ENCODE assay signal across 19 cellular contexts in genomic region chr12:2129076-2129475, GRCh38.
DNase-seq lines count a peak whose midpoint lies in the region; ATAC-seq, FAIRE-seq and TF ChIP-seq lines count a peak whose summit lies in the region.
"Had no signal": no experiment of that assay in that cellular context is flagged by ENCODE, and none has a peak within 500 bp of the region (broad histone marks: within the 10 kb centered on the region; RNA-seq: fewer than 3 reads in every experiment).

No MANE protein-coding gene starts in this region.

- DNase-seq in AG10803 (ENCODE audit: low read depth), result peak; percentile 87
- peak; percentile 74 for DNase-seq in HTR-8/SVneo (ENCODE audit: insufficient read length, low spot score)
- DNase-seq in astrocyte (ENCODE audit: low read depth), result peak; percentile 38
- DNase-seq in islet precursor cell, result peak; percentile 90
- DNase-seq in AML-193 (lab: John Stamatoyannopoulos, UW), result no peak
- DNase-seq in GF-D8 (lab: John Stamatoyannopoulos, UW), result no peak
- DNase-seq: activated CD4-positive, alpha-beta memory T cell treated with anti-CD3 and anti-CD28 coated beads for 36 hours; C1 segment of cervical spinal cord; DMS79 treated with DMSO at 0.1 percent for 48 hours; effector CD4-positive, alpha-beta T cell; KG1; left colon; NCI-H146; stimulated activated CD4-positive, alpha-beta T cell treated with anti-CD3 and anti-CD28 coated beads, Interleukin-1b, Interleukin-23, amount 100 ng/mL, for 48 hours; stimulated activated CD8-positive, alpha-beta memory T cell treated with anti-CD3 and anti-CD28 coated beads, Interleukin-4, amount 100 ng/mL, for 48 hours; thyroid gland had no signal

- peak overlapping the region; percentile 12 for H3K4me2 ChIP-seq in astrocyte (ENCODE audit: low read length)
- H3K4me2 ChIP-seq: GM23338 had no signal

- no peaks in the 10 kb centered on the region for H3K36me3 ChIP-seq in astrocyte (ENCODE audit: insufficient read depth, low read length)
- H3K36me3 ChIP-seq: thyroid gland had no signal

- no peak overlapping the region for H3K27ac Mint-ChIP-seq in astrocyte (ENCODE audit: unreplicated experiment)
- H3K27ac Mint-ChIP-seq: activated CD4-positive, alpha-beta memory T cell treated with anti-CD3 and anti-CD28 coated beads for 36 hours; GM23338 had no signal

- ATAC-seq in GM19328 (IDR thresholded peaks at IDR 0.05; ENCODE audit: unreplicated experiment) (no peak), GM21576 (IDR thresholded peaks at IDR 0.05; ENCODE audit: unreplicated experiment) (no peak)
- ATAC-seq: GM23338, left colon had no signal

- H3K4me3 ChIP-seq in AG10803 (ENCODE audit: low read length), result no peak overlapping the region
- no peak overlapping the region for H3K4me3 ChIP-seq in astrocyte (ENCODE audit: insufficient read depth, low read depth, low read length)
- H3K4me3 ChIP-seq: GM23338, thyroid gland had no signal

- no peaks in the 10 kb centered on the region for H3K79me2 ChIP-seq in astrocyte (ENCODE audit: insufficient read depth, low read length)

- no peaks in the 10 kb centered on the region for H4K20me1 ChIP-seq in astrocyte (ENCODE audit: insufficient read depth, low read length)

- no peak overlapping the region for H2AFZ ChIP-seq in astrocyte (ENCODE audit: low read depth, low read length)
- H2AFZ ChIP-seq: GM23338 had no signal

- H3K27me3 Mint-ChIP-seq in astrocyte (ENCODE audit: low read depth, unreplicated experiment), result peaks cover 33% of the 10 kb centered on the region
- H3K27me3 Mint-ChIP-seq: activated CD4-positive, alpha-beta memory T cell treated with anti-CD3 and anti-CD28 coated beads for 36 hours had no signal

- H3K27ac ChIP-seq in astrocyte (ENCODE audit: low read depth, low read length), result no peak overlapping the region
- H3K27ac ChIP-seq: thyroid gland had no signal

- H3K9me3 Mint-ChIP-seq in astrocyte (ENCODE audit: unreplicated experiment), result peaks cover 3% of the 10 kb centered on the region
- H3K9me3 Mint-ChIP-seq: activated CD4-positive, alpha-beta memory T cell treated with anti-CD3 and anti-CD28 coated beads for 36 hours; GM23338 had no signal

- H3K4me1 Mint-ChIP-seq in astrocyte (ENCODE audit: low read depth, unreplicated experiment), result no peaks in the 10 kb centered on the region
- H3K4me1 Mint-ChIP-seq: GM23338 had no signal

- FAIRE-seq in HTR-8/SVneo (lab: Jason Lieb, UNC), result peak; percentile 82
- FAIRE-seq in astrocyte (lab: Jason Lieb, UNC), result no peak

- H3K9me3 ChIP-seq in astrocyte (ENCODE audit: insufficient read depth, low read depth, low read length), result no peaks in the 10 kb centered on the region
- H3K9me3 ChIP-seq: thyroid gland had no signal

- no peak overlapping the region for H3K9ac ChIP-seq in astrocyte (ENCODE audit: low read length)

- no peaks in the 10 kb centered on the region for H3K36me3 Mint-ChIP-seq in astrocyte (ENCODE audit: low read depth, unreplicated experiment)
- H3K36me3 Mint-ChIP-seq: activated CD4-positive, alpha-beta memory T cell treated with anti-CD3 and anti-CD28 coated beads for 36 hours had no signal

- TF ChIP-seq CTCF in AG10803 (conservative IDR thresholded peaks at IDR 0.05; ENCODE audit: low read length) (no peak), astrocyte (IDR thresholded peaks at IDR 0.05; ENCODE audit: insufficient read depth, low read depth, low read length) (no peak)

- H3K4me1 ChIP-seq in astrocyte (ENCODE audit: insufficient read depth, low read length), result no peaks in the 10 kb centered on the region
- H3K4me1 ChIP-seq: thyroid gland had no signal

- peaks cover 3% of the 10 kb centered on the region for H3K27me3 ChIP-seq in astrocyte (ENCODE audit: insufficient read depth, low read length)
- H3K27me3 ChIP-seq: thyroid gland had no signal

- no peak overlapping the region for H3K4me3 Mint-ChIP-seq in astrocyte (ENCODE audit: unreplicated experiment)
- H3K4me3 Mint-ChIP-seq: activated CD4-positive, alpha-beta memory T cell treated with anti-CD3 and anti-CD28 coated beads for 36 hours; GM23338 had no signal

Comparison
In these comparisons a context has a peak if more than half of its experiments do, and no peak if none do; other contexts are left out.
1. DNase-seq: peak in AG10803 (single experiment), HTR-8/SVneo (single experiment), astrocyte (single experiment) and islet precursor cell (single experiment); none in AML-193 (0 of 2) and GF-D8 (single experiment).